19 cellular contexts compared by ENCODE assay signal in the genomic region with DNA sequence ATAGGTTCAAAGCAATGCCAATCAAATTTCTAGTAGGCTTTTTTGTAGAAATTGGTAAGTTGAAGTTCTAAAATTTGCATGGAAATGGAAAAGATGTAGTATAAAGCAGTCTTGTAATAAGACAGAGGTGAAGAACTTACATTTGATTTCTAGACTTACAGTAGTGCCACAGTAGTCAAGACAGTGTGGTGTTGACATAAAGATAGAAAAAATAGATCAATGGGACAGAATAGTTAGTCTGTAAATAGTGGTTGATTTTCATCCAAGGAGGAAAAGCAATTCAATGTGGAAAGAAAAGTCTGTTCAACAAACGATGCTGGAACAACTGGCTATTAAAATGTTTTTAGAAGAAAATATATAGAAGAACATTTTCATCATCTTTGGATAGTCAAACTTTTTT.
A peak's percentile ranks its signal among the peaks of the same experiment; 100 is the strongest.
DNase-seq lines count a peak whose midpoint lies in the region; ATAC-seq, FAIRE-seq and TF ChIP-seq lines count a peak whose summit lies in the region.
"Had no signal": no experiment of that assay in that cellular context is flagged by ENCODE, and none has a peak within 500 bp of the region (broad histone marks: within the 10 kb centered on the region; RNA-seq: fewer than 3 reads in every experiment).

No MANE protein-coding gene starts in this region.

- no TSS peak for BruUV-seq in HepG2 (replicated peaks; lab: Mats Ljungman, UMichigan)

- H3K36me3 ChIP-seq in HepG2 (replicated peaks in 1 of 2; ENCODE audit: control insufficient read depth in 1 of 2, insufficient read depth in 2 of 2, low read length in 2 of 2), result no peaks in the 10 kb centered on the region
- H3K36me3 ChIP-seq in MG63, result peaks cover 12% of the 10 kb centered on the region

- WGBS in HepG2 (ENCODE audit: low lambda C conversion rate), result 27% methylated on average over 1 of the region's 1 CpG

- H2AFZ ChIP-seq in HepG2 (ENCODE audit: low read length), result no peak overlapping the region

- H3K4me2 ChIP-seq in HepG2 (ENCODE audit: low read depth, low read length), result no peak overlapping the region
- H3K4me2 ChIP-seq: A549; BLaER1 treated with 17β-estradiol and CSF1 and Interleukin-3, amounts not matched to agents 10 nM and 100 nM had no signal

- no peak for TF ChIP-seq RAD21 in HepG2 (CRISPR knock-in tag; IDR thresholded peaks at IDR 0.05)

- in situ Hi-C loops in HepG2 (cut with HindIII; ENCODE audit: extremely low pct_ligation_motif_present, low pct_unique_long_range_greater_than_20kb), result no loop called here

- H3K4me3 ChIP-seq in HepG2 (replicated peaks in 1 of 3; ENCODE audit: insufficient read depth in 1 of 3, low read depth in 2 of 3, low read length in 3 of 3), result no peak overlapping the region
- no peak overlapping the region for H3K4me3 ChIP-seq in MG63
- H3K4me3 ChIP-seq: A549; BLaER1 treated with 17β-estradiol and CSF1 and Interleukin-3, amounts not matched to agents 10 nM and 100 nM had no signal

- TF ChIP-seq EP300 in HepG2 (IDR thresholded peaks at IDR 0.05; ENCODE audit: low read depth in 2 of 2, low read length in 2 of 2), result no peak
- no peak for TF ChIP-seq EP300 in HepG2 (CRISPR knock-in tag; IDR thresholded peaks at IDR 0.05; ENCODE audit: borderline replicate concordance)

- POLR2A ChIA-PET in HepG2 (lab: Yijun Ruan, JAX), result no interaction called here

- peaks cover 23% of the 10 kb centered on the region for H3K4me1 ChIP-seq in HepG2 (ENCODE audit: insufficient read depth, low read length)
- H3K4me1 ChIP-seq: A549; BLaER1 treated with 17β-estradiol and CSF1 and Interleukin-3, amounts not matched to agents 10 nM and 100 nM; Caco-2 had no signal

- no peak for TF ChIP-seq CTCF in VCaP (conservative IDR thresholded peaks at IDR 0.05)
- TF ChIP-seq CTCF in HepG2 (CRISPR knock-in tag; IDR thresholded peaks at IDR 0.05), result no peak

- intact Hi-C loops in HepG2 (cut with micrococcal nuclease; ENCODE audit: unreplicated experiment), result no loop called here

- ATAC-seq in HepG2 (no peak), GM21723 (IDR thresholded peaks at IDR 0.05; ENCODE audit: unreplicated experiment) (no peak)
- ATAC-seq: A549; CD8-positive, alpha-beta T cell had no signal

- CTCF ChIA-PET in HepG2 (lab: Yijun Ruan, JAX; ENCODE audit: low intra/inter-chr PET ratio, low total read pairs), result no interaction called here

- DNase-seq in HepG2 (ENCODE audit: low spot score), result no peak
- no peak for DNase-seq in KG1 (lab: John Stamatoyannopoulos, UW)
- no peak for DNase-seq in MG63
- DNase-seq: AML-193; Caco-2; Calu3; CD4-positive, alpha-beta T cell; CD8-positive, alpha-beta T cell; DMS79 treated with DMSO at 0.1 percent for 48 hours; GF-D8 had no signal

- peak overlapping the region; percentile 11; the same call in 1 of the 2 replicates for H3K27ac ChIP-seq in VCaP
- H3K27ac ChIP-seq in HepG2 (ENCODE audit: extremely low read length, insufficient read depth, low read length), result no peak overlapping the region
- H3K27ac ChIP-seq: BLaER1 treated with 17β-estradiol and CSF1 and Interleukin-3, amounts not matched to agents 10 nM and 100 nM; C4-2B had no signal

- FAIRE-seq in HepG2 (lab: Jason Lieb, UNC), result peak; percentile 8
- FAIRE-seq: A549, D721Med, G401.6, GM12891, GM19239 had no signal

- no peak overlapping the region for H3K9ac ChIP-seq in HepG2 (ENCODE audit: insufficient read depth, low read depth, low read length)
- H3K9ac ChIP-seq: BLaER1 treated with 17β-estradiol and CSF1 and Interleukin-3, amounts not matched to agents 10 nM and 100 nM had no signal

- H3K79me2 ChIP-seq in HepG2 (ENCODE audit: insufficient read depth, low read length), result no peaks in the 10 kb centered on the region

- TF ChIP-seq POLR2A in HepG2 (IDR thresholded peaks at IDR 0.05; ENCODE audit: insufficient read depth in 1 of 2, low read depth in 2 of 2, low read length in 2 of 2), result no peak

- H3K9me3 ChIP-seq in HepG2 (ENCODE audit: low read length) (no peaks in the 10 kb centered on the region), MG63 (peaks cover 2% of the 10 kb centered on the region; the same call in 1 of the 2 replicates)

- H4K20me1 ChIP-seq in HepG2 (ENCODE audit: insufficient read depth, low read length), result no peaks in the 10 kb centered on the region
- H4K20me1 ChIP-seq: BLaER1 treated with 17β-estradiol and CSF1 and Interleukin-3, amounts not matched to agents 10 nM and 100 nM had no signal

- H3K27me3 ChIP-seq in HepG2 (ENCODE audit: control insufficient read depth in 1 of 2, insufficient read depth in 2 of 2, low read length in 2 of 2) (no peaks in the 10 kb centered on the region; a peak in 1 of 5 replicates), MG63 (no peaks in the 10 kb centered on the region)
- H3K27me3 ChIP-seq: BLaER1 treated with 17β-estradiol and CSF1 and Interleukin-3, amounts not matched to agents 10 nM and 100 nM had no signal

TF ChIP-seq in HepG2, 621 proteins besides CTCF, POLR2A, EP300 and RAD21:
- TF ChIP-seq PLRG1 (conservative IDR thresholded peaks at IDR 0.05) (no peak), MYNN (CRISPR knock-in tag; IDR thresholded peaks at IDR 0.05; ENCODE audit: low read depth) (no peak), YY1 (IDR thresholded peaks at IDR 0.05; ENCODE audit: insufficient read depth, insufficient replicate concordance, low read depth, low read length) (no peak), SRSF4 (IDR thresholded peaks at IDR 0.05; ENCODE audit: low read depth, low read length, poor library complexity, severe bottlenecking) (no peak), ZNF3 (CRISPR knock-in tag; IDR thresholded peaks at IDR 0.05) (no peak), ARNT (IDR thresholded peaks at IDR 0.05) (no peak), ZNF451 (CRISPR knock-in tag; IDR thresholded peaks at IDR 0.05) (no peak), KLF15 (CRISPR knock-in tag; IDR thresholded peaks at IDR 0.05; ENCODE audit: borderline replicate concordance) (no peak), TP53 (CRISPR knock-in tag; conservative IDR thresholded peaks at IDR 0.05) (no peak), ZNF431 (CRISPR knock-in tag; IDR thresholded peaks at IDR 0.05; ENCODE audit: borderline replicate concordance, low read depth) (no peak)
- TF ChIP-seq, protein P1, sequence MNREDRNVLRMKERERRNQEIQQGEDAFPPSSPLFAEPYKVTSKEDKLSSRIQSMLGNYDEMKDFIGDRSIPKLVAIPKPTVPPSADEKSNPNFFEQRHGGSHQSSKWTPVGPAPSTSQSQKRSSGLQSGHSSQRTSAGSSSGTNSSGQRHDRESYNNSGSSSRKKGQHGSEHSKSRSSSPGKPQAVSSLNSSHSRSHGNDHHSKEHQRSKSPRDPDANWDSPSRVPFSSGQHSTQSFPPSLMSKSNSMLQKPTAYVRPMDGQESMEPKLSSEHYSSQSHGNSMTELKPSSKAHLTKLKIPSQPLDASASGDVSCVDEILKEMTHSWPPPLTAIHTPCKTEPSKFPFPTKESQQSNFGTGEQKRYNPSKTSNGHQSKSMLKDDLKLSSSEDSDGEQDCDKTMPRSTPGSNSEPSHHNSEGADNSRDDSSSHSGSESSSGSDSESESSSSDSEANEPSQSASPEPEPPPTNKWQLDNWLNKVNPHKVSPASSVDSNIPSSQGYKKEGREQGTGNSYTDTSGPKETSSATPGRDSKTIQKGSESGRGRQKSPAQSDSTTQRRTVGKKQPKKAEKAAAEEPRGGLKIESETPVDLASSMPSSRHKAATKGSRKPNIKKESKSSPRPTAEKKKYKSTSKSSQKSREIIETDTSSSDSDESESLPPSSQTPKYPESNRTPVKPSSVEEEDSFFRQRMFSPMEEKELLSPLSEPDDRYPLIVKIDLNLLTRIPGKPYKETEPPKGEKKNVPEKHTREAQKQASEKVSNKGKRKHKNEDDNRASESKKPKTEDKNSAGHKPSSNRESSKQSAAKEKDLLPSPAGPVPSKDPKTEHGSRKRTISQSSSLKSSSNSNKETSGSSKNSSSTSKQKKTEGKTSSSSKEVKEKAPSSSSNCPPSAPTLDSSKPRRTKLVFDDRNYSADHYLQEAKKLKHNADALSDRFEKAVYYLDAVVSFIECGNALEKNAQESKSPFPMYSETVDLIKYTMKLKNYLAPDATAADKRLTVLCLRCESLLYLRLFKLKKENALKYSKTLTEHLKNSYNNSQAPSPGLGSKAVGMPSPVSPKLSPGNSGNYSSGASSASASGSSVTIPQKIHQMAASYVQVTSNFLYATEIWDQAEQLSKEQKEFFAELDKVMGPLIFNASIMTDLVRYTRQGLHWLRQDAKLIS (CRISPR knock-in tag; IDR thresholded peaks at IDR 0.05), result no peak
- TF ChIP-seq, protein P2, sequence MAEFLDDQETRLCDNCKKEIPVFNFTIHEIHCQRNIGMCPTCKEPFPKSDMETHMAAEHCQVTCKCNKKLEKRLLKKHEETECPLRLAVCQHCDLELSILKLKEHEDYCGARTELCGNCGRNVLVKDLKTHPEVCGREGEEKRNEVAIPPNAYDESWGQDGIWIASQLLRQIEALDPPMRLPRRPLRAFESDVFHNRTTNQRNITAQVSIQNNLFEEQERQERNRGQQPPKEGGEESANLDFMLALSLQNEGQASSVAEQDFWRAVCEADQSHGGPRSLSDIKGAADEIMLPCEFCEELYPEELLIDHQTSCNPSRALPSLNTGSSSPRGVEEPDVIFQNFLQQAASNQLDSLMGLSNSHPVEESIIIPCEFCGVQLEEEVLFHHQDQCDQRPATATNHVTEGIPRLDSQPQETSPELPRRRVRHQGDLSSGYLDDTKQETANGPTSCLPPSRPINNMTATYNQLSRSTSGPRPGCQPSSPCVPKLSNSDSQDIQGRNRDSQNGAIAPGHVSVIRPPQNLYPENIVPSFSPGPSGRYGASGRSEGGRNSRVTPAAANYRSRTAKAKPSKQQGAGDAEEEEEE (CRISPR knock-in tag; IDR thresholded peaks at IDR 0.05; ENCODE audit: borderline replicate concordance), result no peak
- TF ChIP-seq, protein P3, sequence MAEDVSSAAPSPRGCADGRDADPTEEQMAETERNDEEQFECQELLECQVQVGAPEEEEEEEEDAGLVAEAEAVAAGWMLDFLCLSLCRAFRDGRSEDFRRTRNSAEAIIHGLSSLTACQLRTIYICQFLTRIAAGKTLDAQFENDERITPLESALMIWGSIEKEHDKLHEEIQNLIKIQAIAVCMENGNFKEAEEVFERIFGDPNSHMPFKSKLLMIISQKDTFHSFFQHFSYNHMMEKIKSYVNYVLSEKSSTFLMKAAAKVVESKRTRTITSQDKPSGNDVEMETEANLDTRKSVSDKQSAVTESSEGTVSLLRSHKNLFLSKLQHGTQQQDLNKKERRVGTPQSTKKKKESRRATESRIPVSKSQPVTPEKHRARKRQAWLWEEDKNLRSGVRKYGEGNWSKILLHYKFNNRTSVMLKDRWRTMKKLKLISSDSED (CRISPR knock-in tag; IDR thresholded peaks at IDR 0.05), result no peak
